ENCODE assay signal across 27 cellular contexts in genomic region chr7:132804849-132805485, GRCh38.
"Had no signal": no experiment of that assay in that cellular context is flagged by ENCODE, and none has a peak within 500 bp of the region (broad histone marks: within the 10 kb centered on the region; RNA-seq: fewer than 3 reads in every experiment).

No MANE protein-coding gene starts in this region.

- H3K27me3 ChIP-seq: adrenal gland, body of pancreas, colonic mucosa, esophagus squamous epithelium had no signal

- ATAC-seq: activated CD4-positive, alpha-beta T cell treated with anti-CD3 and anti-CD28 coated beads for 36 hours; activated CD8-positive, alpha-beta memory T cell treated with anti-CD3 and anti-CD28 coated beads, Interleukin-2, amount 10 ng/mL, durations not matched to agents 7 days and 5 days; activated naive CD8-positive, alpha-beta T cell treated with anti-CD3 and anti-CD28 coated beads, Interleukin-2, amount 50 U/mL, for 24 hours; body of pancreas; T-helper 17 cell had no signal

- H3K27ac ChIP-seq: adrenal gland, body of pancreas, colonic mucosa, epithelial cell of prostate, esophagus squamous epithelium had no signal

- H3K4me1 ChIP-seq: adrenal gland, body of pancreas, colonic mucosa had no signal

- DNase-seq: activated CD4-positive, alpha-beta memory T cell treated with anti-CD3 and anti-CD28 coated beads for 36 hours; activated CD4-positive, alpha-beta T cell treated with anti-CD3 and anti-CD28 coated beads for 36 hours; activated CD4-positive, alpha-beta T cell treated with anti-CD3 and anti-CD28 coated beads, Interleukin-2, amount 10 ng/mL, durations not matched to agents 24 days and 14 days; activated CD4-positive, CD25-positive, alpha-beta regulatory T cell; activated CD4-positive, CD25-positive, alpha-beta regulatory T cell treated with anti-CD3 and anti-CD28 coated beads, Interleukin-2, amount 50 U/mL, for 72 hours; activated CD8-positive, alpha-beta memory T cell treated with anti-CD3 and anti-CD28 coated beads, Interleukin-2, amount 10 ng/mL, durations not matched to agents 7 days and 5 days; activated CD8-positive, alpha-beta memory T cell treated with anti-CD3 and anti-CD28 coated beads, Interleukin-2, amount 50 U/mL, for 4 hours; activated CD8-positive, alpha-beta T cell treated with anti-CD3 and anti-CD28 coated beads, Interleukin-2, amount 10 ng/mL, durations not matched to agents 7 days and 5 days; activated effector memory CD4-positive, alpha-beta T cell treated with anti-CD3 and anti-CD28 coated beads, Interleukin-2, amount 50 U/mL, for 16 hours; activated naive CD4-positive, alpha-beta T cell treated with anti-CD3 and anti-CD28 coated beads for 36 hours; activated naive CD8-positive, alpha-beta T cell treated with anti-CD3 and anti-CD28 coated beads for 36 hours; activated naive CD8-positive, alpha-beta T cell treated with anti-CD3 and anti-CD28 coated beads, Interleukin-2, amount 50 U/mL, for 24 hours; activated T-cell treated with anti-CD3 and anti-CD28 coated beads, Interleukin-2, amount 50 U/mL, for 1 hour; activated T-cell treated with anti-CD3 and anti-CD28 coated beads, Interleukin-2, amount 50 U/mL, for 48 hours; adrenal gland; amygdala; aorta; body of pancreas; central memory CD4-positive, alpha-beta T cell; cerebellar nuclear complex; colonic mucosa; effector CD8-positive, alpha-beta T cell; esophagus squamous epithelium; T-helper 1 cell; T-helper 17 cell; T1000 had no signal

- H3K36me3 ChIP-seq: adrenal gland, colonic mucosa, esophagus squamous epithelium had no signal

- H3K9me3 ChIP-seq: adrenal gland, body of pancreas, colonic mucosa, esophagus squamous epithelium had no signal

- H3K4me3 ChIP-seq: adrenal gland, body of pancreas, colonic mucosa, esophagus squamous epithelium had no signal
